21 cellular contexts compared by ENCODE assay signal in the genomic region with DNA sequence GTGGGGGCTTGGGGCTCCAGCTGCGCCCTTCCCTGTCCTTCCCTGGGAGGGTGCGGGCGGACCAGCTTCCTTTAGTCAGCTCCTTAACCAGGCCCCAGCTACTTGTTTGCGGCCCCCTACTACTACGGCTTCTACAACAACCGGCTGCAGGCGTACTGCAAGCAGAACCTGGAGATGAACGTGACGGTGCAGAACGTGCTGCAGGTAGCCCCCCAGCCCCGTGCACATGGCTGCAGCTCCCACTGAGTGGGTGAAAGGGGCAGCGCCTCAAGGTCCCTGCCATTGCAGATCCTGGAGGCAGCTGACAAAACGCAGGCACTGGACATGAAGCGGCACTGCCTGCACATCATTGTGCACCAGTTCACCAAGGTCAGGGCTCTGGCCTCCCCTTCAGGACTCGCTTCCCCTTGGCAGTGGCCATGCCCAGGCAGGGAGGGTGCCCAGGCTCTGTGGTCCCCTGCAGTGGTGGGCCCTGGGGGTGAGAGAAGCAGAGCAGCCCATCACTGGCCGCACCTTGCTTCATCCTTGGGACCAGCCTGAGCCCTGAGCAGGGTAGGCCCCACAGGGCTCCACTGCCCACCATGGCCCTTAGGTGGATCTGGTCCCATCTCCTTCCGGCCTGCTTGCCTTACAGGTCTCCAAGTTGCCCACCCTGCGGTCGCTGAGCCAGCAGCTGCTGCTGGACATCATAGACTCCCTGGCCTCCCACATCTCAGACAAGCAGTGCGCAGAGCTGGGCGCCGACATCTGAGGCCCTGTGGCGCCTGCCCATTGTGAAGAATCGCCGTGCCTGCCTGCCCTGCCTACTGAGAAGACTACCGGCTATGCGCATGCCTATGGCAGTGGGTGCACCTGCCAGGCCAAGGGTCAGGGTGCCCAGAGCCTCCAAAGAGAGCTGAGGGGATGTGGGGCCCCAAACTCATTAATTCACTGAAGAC. TPM values are rescaled to one million over a fixed set of nuclear protein-coding genes. Genes with fewer than 3 reads are reported as not detected.
"Had no signal": no experiment of that assay in that cellular context is flagged by ENCODE, and none has a peak within 500 bp of the region (broad histone marks: within the 10 kb centered on the region; RNA-seq: fewer than 3 reads in every experiment).

No MANE protein-coding gene starts in this region.

- H3K9me3 Mint-ChIP-seq: activated T-helper 2 cell treated with anti-CD3 and anti-CD28 coated beads, Interferon-gamma antibody, Interleukin-2, Interleukin-4, amounts not matched to agents 10 μg/mL and 5 μg/mL and 100 μg/mL, durations not matched to agents 14 hours and 24 hours and 36 hours; dendritic cell treated with granulocyte-macrophage colony-stimulating factor and Interleukin-4, amounts not matched to agents 40 ng/mL and 50 ng/mL, for 4 days; naive B cell had no signal

- H3K27ac ChIP-seq: pancreas, right lobe of liver, thoracic aorta, upper lobe of right lung, WERI-Rb-1 had no signal

- H3K27ac Mint-ChIP-seq: activated T-helper 2 cell treated with anti-CD3 and anti-CD28 coated beads, Interferon-gamma antibody, Interleukin-2, Interleukin-4, amounts not matched to agents 10 μg/mL and 5 μg/mL and 100 μg/mL, durations not matched to agents 14 hours and 24 hours and 36 hours; dendritic cell treated with granulocyte-macrophage colony-stimulating factor and Interleukin-4, amounts not matched to agents 40 ng/mL and 50 ng/mL, for 4 days had no signal

- H3K27me3 Mint-ChIP-seq: dendritic cell treated with granulocyte-macrophage colony-stimulating factor and Interleukin-4, amounts not matched to agents 40 ng/mL and 50 ng/mL, for 4 days; naive B cell had no signal

- H3K9me3 ChIP-seq: mucosa of descending colon, pancreas, right lobe of liver, thoracic aorta, upper lobe of right lung had no signal

- H3K36me3 Mint-ChIP-seq: naive B cell had no signal

- H3K27me3 ChIP-seq: pancreas, right lobe of liver, upper lobe of right lung had no signal

- H3K4me3 Mint-ChIP-seq: dendritic cell treated with granulocyte-macrophage colony-stimulating factor and Interleukin-4, amounts not matched to agents 40 ng/mL and 50 ng/mL, for 4 days had no signal

- DNase-seq: activated CD4-positive, alpha-beta T cell treated with anti-CD3 and anti-CD28 coated beads for 1 hour; activated CD4-positive, alpha-beta T cell treated with anti-CD3 and anti-CD28 coated beads, Interleukin-2, amount 50 U/mL, for 48 hours; activated naive CD4-positive, alpha-beta T cell treated with Interleukin-2 at 50 U/mL for 16 hours; aorta; effector CD8-positive, alpha-beta T cell; left cardiac atrium; mesenchymal stem cell; naive B cell; stimulated activated CD4-positive, alpha-beta T cell treated with anti-CD3 and anti-CD28 coated beads, Interleukin-4, amount 100 ng/mL, for 1 hour; WERI-Rb-1 had no signal

- H3K4me3 ChIP-seq: mucosa of descending colon, pancreas, right lobe of liver, smooth muscle cell, thoracic aorta, upper lobe of right lung had no signal

- FAIRE-seq: pancreas had no signal

RNA-seq across cellular contexts. Expression of a gene that starts 29.8 kb away (rescaled TPM):
- polyA plus RNA-seq: smooth muscle cell had no signal

RNA-seq across cellular contexts. Expression of a gene that starts 35.5 kb away (rescaled TPM):
- total RNA-seq: glomerular endothelial cell; pulmonary artery endothelial cell; T-helper 2 cell treated with Interferon-gamma antibody and Interleukin-4, amounts not matched to agents 100 ng/mL and 5 ng/mL, for 36 hours had no signal
- polyA plus RNA-seq: aorta had no signal
